In the genomic region with DNA sequence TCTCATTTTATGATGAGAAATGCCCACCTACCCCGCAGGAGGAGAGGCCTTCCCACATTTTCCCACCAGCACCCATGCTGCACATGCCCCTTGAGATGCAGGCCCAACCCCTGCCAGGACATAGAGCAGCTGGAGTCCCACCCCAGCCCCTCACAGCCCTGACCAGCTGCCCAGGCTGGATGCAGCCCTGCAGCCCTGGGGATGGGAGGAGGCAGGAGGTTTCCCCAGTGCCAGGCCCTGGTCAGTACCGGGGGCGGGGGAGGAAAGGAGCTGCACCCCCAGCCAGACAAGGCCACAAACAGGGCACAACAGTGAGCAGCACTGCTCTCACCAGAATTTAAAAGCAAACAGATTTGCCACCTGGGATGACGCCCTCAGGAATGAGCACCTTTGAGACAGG, we compare ENCODE assay signal across 18 cellular contexts.
DNase-seq lines count a peak whose midpoint lies in the region; ATAC-seq and TF ChIP-seq lines count a peak whose summit lies in the region.
"Had no signal": no experiment of that assay in that cellular context is flagged by ENCODE, and none has a peak within 500 bp of the region (broad histone marks: within the 10 kb centered on the region; RNA-seq: fewer than 3 reads in every experiment).

No MANE protein-coding gene starts in this region.

- no peak overlapping the region for H2AFZ ChIP-seq in neuronal stem cell (ENCODE audit: low read length)
- no peak overlapping the region for H2AFZ ChIP-seq in trophoblast cell (ENCODE audit: insufficient read depth, low read length, poor library complexity)

- H3K27ac ChIP-seq in neuronal stem cell (replicated peaks; ENCODE audit: low read length), result no peak overlapping the region
- H3K27ac ChIP-seq in trophoblast cell (ENCODE audit: low read depth, low read length), result no peak overlapping the region
- H3K27ac ChIP-seq in brain microvascular endothelial cell, result no peak overlapping the region
- H3K27ac ChIP-seq: 22Rv1, BLaER1, C4-2B had no signal

- H2BK15ac ChIP-seq in neuronal stem cell (ENCODE audit: low read length), result no peak overlapping the region

- H3K14ac ChIP-seq in neuronal stem cell (ENCODE audit: low read length) (no peak overlapping the region), trophoblast cell (ENCODE audit: low read length) (no peak overlapping the region)

- H3K4me1 ChIP-seq in neuronal stem cell (ENCODE audit: control insufficient read depth in 2 of 2, insufficient read depth in 1 of 2, low read depth in 1 of 2, low read length in 2 of 2), result peaks cover 0 to 5% of the 10 kb centered on the region in 2 donors
- no peaks in the 10 kb centered on the region for H3K4me1 ChIP-seq in trophoblast cell (ENCODE audit: control insufficient read depth in 1 of 2, insufficient read depth in 2 of 2, low read length in 2 of 2)
- H3K4me1 ChIP-seq: Caco-2 had no signal

- H2BK5ac ChIP-seq in neuronal stem cell (ENCODE audit: low read length) (peak overlapping the region; percentile 91), trophoblast cell (ENCODE audit: low read depth, low read length, poor library complexity) (no peak overlapping the region)

- H3K79me2 ChIP-seq in trophoblast cell (ENCODE audit: control insufficient read depth, insufficient read depth, low read length, poor library complexity), result no peaks in the 10 kb centered on the region

- in situ Hi-C loops in brain microvascular endothelial cell (cut with HindIII; ENCODE audit: low pct_ligation_motif_present, low sequenced_read_pairs), result no loop called here

- H4K8ac ChIP-seq in neuronal stem cell (ENCODE audit: low read depth, low read length) (no peak overlapping the region), trophoblast cell (ENCODE audit: low read depth, low read length) (no peak overlapping the region)

- ATAC-seq in left ventricle myocardium superior (no peak), left cardiac atrium (no peak)
- ATAC-seq in stimulated activated effector memory CD8-positive, alpha-beta T cell treated with anti-CD3 and anti-CD28 coated beads, Interleukin-12 subunit alpha, Interleukin-12 subunit beta, amount 100 ng/mL, for 72 hours, result no peak
- ATAC-seq: CD8-positive, alpha-beta T cell had no signal

- H3K4me3 ChIP-seq in neuronal stem cell (ENCODE audit: low read length in 2 of 2) (no peak overlapping the region), trophoblast cell (ENCODE audit: low read depth, low read length) (no peak overlapping the region), brain microvascular endothelial cell (ENCODE audit: low read depth, low read length) (no peak overlapping the region)
- H3K4me3 ChIP-seq: BLaER1 had no signal

- H3K4me1 Mint-ChIP-seq in stimulated activated effector memory CD8-positive, alpha-beta T cell treated with anti-CD3 and anti-CD28 coated beads, Interleukin-12 subunit alpha, Interleukin-12 subunit beta, amount 100 ng/mL, for 72 hours, result no peaks in the 10 kb centered on the region
- H3K4me1 Mint-ChIP-seq: B cell; CD4-positive, CD25-positive, alpha-beta regulatory T cell had no signal

- no peak for TF ChIP-seq CTCF in brain microvascular endothelial cell (IDR thresholded peaks at IDR 0.05; ENCODE audit: low read depth, low read length, missing control alignments)

- peaks cover 0 to 2% of the 10 kb centered on the region in 2 donors for H3K9me3 ChIP-seq in neuronal stem cell (replicated peaks in 1 of 2; ENCODE audit: control insufficient read depth in 2 of 2, insufficient read depth in 1 of 2, low read depth in 1 of 2, low read length in 2 of 2)
- peaks cover 14% of the 10 kb centered on the region for H3K9me3 ChIP-seq in trophoblast cell (ENCODE audit: insufficient read depth, low read depth, low read length)
- H3K9me3 ChIP-seq: BLaER1, Caco-2 had no signal

- peak overlapping the region; percentile 43 for H3K27ac Mint-ChIP-seq in stimulated activated effector memory CD8-positive, alpha-beta T cell treated with anti-CD3 and anti-CD28 coated beads, Interleukin-12 subunit alpha, Interleukin-12 subunit beta, amount 100 ng/mL, for 72 hours
- H3K27ac Mint-ChIP-seq: B cell; CD4-positive, CD25-positive, alpha-beta regulatory T cell; CD8-positive, alpha-beta T cell had no signal

- H2BK12ac ChIP-seq in neuronal stem cell (ENCODE audit: low read length) (no peak overlapping the region), trophoblast cell (ENCODE audit: low read length) (no peak overlapping the region)

- H3K36me3 Mint-ChIP-seq in stimulated activated effector memory CD8-positive, alpha-beta T cell treated with anti-CD3 and anti-CD28 coated beads, Interleukin-12 subunit alpha, Interleukin-12 subunit beta, amount 100 ng/mL, for 72 hours, result no peaks in the 10 kb centered on the region
- H3K36me3 Mint-ChIP-seq: CD4-positive, CD25-positive, alpha-beta regulatory T cell; CD8-positive, alpha-beta T cell had no signal

- no peak overlapping the region for H3K4me2 ChIP-seq in neuronal stem cell (ENCODE audit: insufficient read depth, low read length, poor library complexity, severe bottlenecking)
- no peak overlapping the region for H3K4me2 ChIP-seq in trophoblast cell (ENCODE audit: low read length)
- H3K4me2 ChIP-seq: BLaER1 had no signal

- no peaks in the 10 kb centered on the region for H3K9me3 Mint-ChIP-seq in stimulated activated effector memory CD8-positive, alpha-beta T cell treated with anti-CD3 and anti-CD28 coated beads, Interleukin-12 subunit alpha, Interleukin-12 subunit beta, amount 100 ng/mL, for 72 hours
- H3K9me3 Mint-ChIP-seq: CD8-positive, alpha-beta T cell had no signal

- no peak overlapping the region for H2BK120ac ChIP-seq in neuronal stem cell (ENCODE audit: low read depth, low read length)
- H2BK120ac ChIP-seq in trophoblast cell (ENCODE audit: insufficient read depth, low read length, poor library complexity), result no peak overlapping the region

- H3K4ac ChIP-seq in neuronal stem cell (ENCODE audit: low read length), result no peak overlapping the region
- H3K4ac ChIP-seq in trophoblast cell (ENCODE audit: low read depth, low read length), result no peak overlapping the region

- H3K9ac ChIP-seq in neuronal stem cell (ENCODE audit: low read depth, low read length, poor library complexity) (peak overlapping the region; percentile 34), trophoblast cell (ENCODE audit: low read length) (no peak overlapping the region)
- H3K9ac ChIP-seq: BLaER1 had no signal

- H3K27me3 ChIP-seq in neuronal stem cell (ENCODE audit: control insufficient read depth in 3 of 3, insufficient read depth in 3 of 3, low read depth in 1 of 3, low read length in 3 of 3), result no peaks in the 10 kb centered on the region
- no peaks in the 10 kb centered on the region for H3K27me3 ChIP-seq in trophoblast cell (ENCODE audit: insufficient read depth, low read length)
- H3K27me3 ChIP-seq in brain microvascular endothelial cell (replicated peaks), result no peaks in the 10 kb centered on the region
- H3K27me3 ChIP-seq: BLaER1 had no signal

- WGBS in neuronal stem cell (ENCODE audit: extremely low coverage in 2 of 2, insufficient read length in 2 of 2, insufficient replicate concordance in 1 of 2), 2 donors, result no CpG with 5 or more reads among the region's 4 CpGs
- no CpG with 5 or more reads among the region's 4 CpGs for WGBS in trophoblast cell (ENCODE audit: extremely low coverage, insufficient coverage, insufficient read length)

- intact Hi-C loops in left ventricle myocardium superior (cut with micrococcal nuclease) (no loop called here), left cardiac atrium (cut with DNase I) (no loop called here)

- H3K18ac ChIP-seq in neuronal stem cell (ENCODE audit: low read length) (peak overlapping the region; percentile 74), trophoblast cell (ENCODE audit: low read length) (no peak overlapping the region)

- DNase-seq in left ventricle myocardium superior, result peak; percentile 4
- DNase-seq in left cardiac atrium, result no peak
- DNase-seq in neuronal stem cell (ENCODE audit: low spot score), result no peak
- DNase-seq in stimulated activated effector memory CD8-positive, alpha-beta T cell treated with anti-CD3 and anti-CD28 coated beads, Interleukin-12 subunit alpha, Interleukin-12 subunit beta, amount 100 ng/mL, for 72 hours (ENCODE audit: low spot score in 2 of 2), result no peak
- no peak for DNase-seq in trophoblast cell
- DNase-seq in brain microvascular endothelial cell, result no peak
- DNase-seq in NCI-H146 (lab: John Stamatoyannopoulos, UW), result no peak
- DNase-seq: Caco-2; CD4-positive, CD25-positive, alpha-beta regulatory T cell; CD8-positive, alpha-beta T cell; DMS153; DND-41; GOT3; HCEC 1CT had no signal

- H3K79me1 ChIP-seq in neuronal stem cell (ENCODE audit: low read depth, low read length) (no peaks in the 10 kb centered on the region), trophoblast cell (ENCODE audit: low read length) (no peaks in the 10 kb centered on the region)

- H3K23ac ChIP-seq in neuronal stem cell (ENCODE audit: low read depth, low read length, poor library complexity), result peak overlapping the region; percentile 81
- no peak overlapping the region for H3K23ac ChIP-seq in trophoblast cell (ENCODE audit: low read length)

- H3K36me3 ChIP-seq in neuronal stem cell (replicated peaks in 1 of 2; ENCODE audit: control insufficient read depth in 2 of 2, insufficient read depth in 2 of 2, low read length in 2 of 2), result no peaks in the 10 kb centered on the region
- no peaks in the 10 kb centered on the region for H3K36me3 ChIP-seq in trophoblast cell (ENCODE audit: control insufficient read depth in 1 of 2, insufficient read depth in 2 of 2, low read length in 2 of 2)
- H3K36me3 ChIP-seq in brain microvascular endothelial cell (replicated peaks), result no peaks in the 10 kb centered on the region
- H3K36me3 ChIP-seq: BLaER1 had no signal

- H4K91ac ChIP-seq in neuronal stem cell (ENCODE audit: low read depth, low read length, poor library complexity), result no peak overlapping the region
- no peak overlapping the region for H4K91ac ChIP-seq in trophoblast cell (ENCODE audit: low read depth, low read length)

- no peak overlapping the region for H3K4me3 Mint-ChIP-seq in stimulated activated effector memory CD8-positive, alpha-beta T cell treated with anti-CD3 and anti-CD28 coated beads, Interleukin-12 subunit alpha, Interleukin-12 subunit beta, amount 100 ng/mL, for 72 hours
- H3K4me3 Mint-ChIP-seq: B cell; CD4-positive, CD25-positive, alpha-beta regulatory T cell; CD8-positive, alpha-beta T cell had no signal

- H2AK5ac ChIP-seq in neuronal stem cell (ENCODE audit: low read depth, low read length), result peak overlapping the region; percentile 58
- no peak overlapping the region for H2AK5ac ChIP-seq in trophoblast cell (ENCODE audit: low read length)

- no peak overlapping the region for H4K12ac ChIP-seq in trophoblast cell (ENCODE audit: low read depth, low read length)
